Comparison of ENCODE assay signal across 14 cellular contexts in the genomic region with DNA sequence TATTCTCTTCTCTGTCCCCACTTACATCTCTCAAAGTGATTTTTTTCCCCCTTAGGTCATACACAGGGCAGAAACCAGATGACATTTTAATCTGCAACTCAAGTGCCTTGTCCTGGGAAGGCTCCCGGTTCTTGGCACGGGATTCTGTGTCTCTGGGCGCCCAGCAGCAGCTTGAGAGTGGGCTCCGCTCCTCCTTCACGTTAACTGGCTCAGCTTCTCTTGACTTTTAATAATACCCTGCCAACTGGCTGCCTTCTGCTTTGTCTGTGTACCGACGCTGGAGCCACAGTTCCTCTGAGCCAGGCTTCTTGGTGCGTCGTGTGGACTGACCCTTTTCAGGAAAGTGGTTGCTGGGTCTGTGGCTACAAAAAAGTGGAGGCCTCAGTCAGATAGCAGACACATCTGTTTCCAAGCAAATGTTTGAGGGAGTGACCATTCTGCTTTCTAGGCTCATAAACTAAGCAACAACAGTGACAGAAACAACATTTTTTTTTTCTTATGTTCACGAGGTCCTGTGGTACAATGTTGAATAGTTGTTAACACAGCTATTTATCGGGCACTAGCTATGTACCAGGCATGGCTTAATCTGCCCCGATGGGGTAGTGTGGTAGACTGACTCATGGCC.
DNase-seq lines count a peak whose midpoint lies in the region; ATAC-seq and TF ChIP-seq lines count a peak whose summit lies in the region.
"Had no signal": no experiment of that assay in that cellular context is flagged by ENCODE, and none has a peak within 500 bp of the region (broad histone marks: within the 10 kb centered on the region; RNA-seq: fewer than 3 reads in every experiment).

No MANE protein-coding gene starts in this region.

- H3K4me2 ChIP-seq in osteoblast (ENCODE audit: insufficient read depth, low read length), result no peak overlapping the region

- TF ChIP-seq CTCF in colonic mucosa (IDR thresholded peaks at IDR 0.05) (no peak), testis (IDR thresholded peaks at IDR 0.05) (no peak), osteoblast (IDR thresholded peaks at IDR 0.05; ENCODE audit: extremely low read depth, low read depth, low read length) (no peak)

- H3K4me3 ChIP-seq in colonic mucosa, result no peak overlapping the region
- H3K4me3 ChIP-seq in testis, result no peak overlapping the region
- H3K4me3 ChIP-seq in osteoblast (ENCODE audit: insufficient read depth, low read length), result no peak overlapping the region
- H3K4me3 ChIP-seq: tibial artery had no signal

- H4K20me1 ChIP-seq in osteoblast (ENCODE audit: insufficient read depth, low read length), result no peaks in the 10 kb centered on the region

- no peak overlapping the region for H2AFZ ChIP-seq in osteoblast (ENCODE audit: low read length)

- H3K36me3 ChIP-seq in colonic mucosa (no peaks in the 10 kb centered on the region), testis (ENCODE audit: low read depth, missing control alignments) (no peaks in the 10 kb centered on the region), osteoblast (ENCODE audit: insufficient read depth, low read length) (no peaks in the 10 kb centered on the region)
- H3K36me3 ChIP-seq: tibial artery had no signal

- DNase-seq in NCI-H1092 treated with DMSO at 0.1 percent for 48 hours (lab: John Stamatoyannopoulos, UW) (peak; percentile 17), NCI-H1092 (lab: John Stamatoyannopoulos, UW) (no peak), colonic mucosa (no peak), left kidney (ENCODE audit: low read depth, low spot score) (peak; percentile 54), testis (peak; percentile 26), DMS153 (lab: John Stamatoyannopoulos, UW) (no peak), osteoblast (ENCODE audit: insufficient read length, low spot score, missing footprints) (no peak)
- DNase-seq: activated naive CD4-positive, alpha-beta T cell treated with anti-CD3 and anti-CD28 coated beads for 36 hours; cerebellar nuclear complex; T1000 had no signal

- no peak for TF ChIP-seq POLR2A in testis (IDR thresholded peaks at IDR 0.05)

- 39 to 55% methylated on average over 12 of the region's 12 CpGs for WGBS in testis, 2 donors

- intact Hi-C loops in colonic mucosa (cut with DNase I), result no loop called here
- intact Hi-C loops in testis (cut with DNase I; ENCODE audit: low total_unique reads), result no loop called here

- no peak for ATAC-seq in HG02981 (IDR thresholded peaks at IDR 0.05; ENCODE audit: unreplicated experiment)
- ATAC-seq: natural killer cell treated with Interleukin-12 subunit alpha and Interleukin-12 subunit beta and Interleukin-15 and Interleukin-18, amount 100 ng/mL, for 72 hours had no signal

- H3K9me3 ChIP-seq in colonic mucosa (no peaks in the 10 kb centered on the region), testis (no peaks in the 10 kb centered on the region), osteoblast (ENCODE audit: low read depth, low read length) (no peaks in the 10 kb centered on the region)
- H3K9me3 ChIP-seq: tibial artery had no signal

- H3K4me1 ChIP-seq in colonic mucosa, result no peaks in the 10 kb centered on the region
- no peaks in the 10 kb centered on the region for H3K4me1 ChIP-seq in testis
- no peaks in the 10 kb centered on the region for H3K4me1 ChIP-seq in osteoblast (ENCODE audit: insufficient read depth, low read length)

- no peak overlapping the region for H3K9ac ChIP-seq in colonic mucosa (ENCODE audit: low read depth in 2 of 2, low read length in 2 of 2)

- H3K79me2 ChIP-seq in osteoblast (ENCODE audit: insufficient read depth, low read length), result no peaks in the 10 kb centered on the region

- H3K27ac ChIP-seq in colonic mucosa (peak overlapping the region; percentile 12), testis (no peak overlapping the region), osteoblast (ENCODE audit: low read depth, low read length) (no peak overlapping the region)
- H3K27ac ChIP-seq: 22Rv1, tibial artery had no signal

- H3K27me3 ChIP-seq in colonic mucosa (no peaks in the 10 kb centered on the region), testis (no peaks in the 10 kb centered on the region), osteoblast (ENCODE audit: insufficient read depth, low read length) (peaks cover 13% of the 10 kb centered on the region)

Comparison
In these comparisons a context has a peak if more than half of its experiments do, and no peak if none do; other contexts are left out.
1. DNase-seq: peak in NCI-H1092 treated with DMSO at 0.1 percent for 48 hours (single experiment), left kidney (single experiment) and testis (single experiment); none in NCI-H1092 (single experiment), colonic mucosa (single experiment), DMS153 (single experiment) and osteoblast (single experiment).